In genomic region chr17:60473788-60474187, GRCh38 we compare ENCODE assay signal across 18 cellular contexts. TPM values are rescaled to one million over a fixed set of nuclear protein-coding genes. Genes with fewer than 3 reads are reported as not detected.
"Had no signal": no experiment of that assay in that cellular context is flagged by ENCODE, and none has a peak within 500 bp of the region (broad histone marks: within the 10 kb centered on the region; RNA-seq: fewer than 3 reads in every experiment).

No MANE protein-coding gene starts in this region.

- H3K27ac Mint-ChIP-seq: activated CD4-positive, alpha-beta T cell treated with anti-CD3 and anti-CD28 coated beads, Interleukin-2, amount 10 ng/mL, durations not matched to agents 24 days and 14 days; memory B cell; stimulated activated naive B cell treated with anti-CD40 and anti-IgM and Interleukin-4, amounts not matched to agents 10 μg/mL and 1 μg/mL and 100 μg/mL, for 72 hours; type B pancreatic cell had no signal

- H3K9me3 ChIP-seq: mucosa of descending colon, neutrophil had no signal

- H3K4me3 ChIP-seq: cardiac muscle cell, mucosa of descending colon had no signal

- H3K27ac ChIP-seq: cardiac muscle cell, neutrophil had no signal

- DNase-seq: activated CD4-positive, alpha-beta T cell treated with anti-CD3 and anti-CD28 coated beads, Interleukin-2, amount 10 ng/mL, durations not matched to agents 24 days and 14 days; activated CD4-positive, CD25-positive, alpha-beta regulatory T cell; activated naive CD4-positive, alpha-beta T cell treated with Interleukin-2 at 50 U/mL for 16 hours; erythroblast; foreskin melanocyte; kidney glomerular epithelial cell; left ventricle myocardium superior; mucosa of descending colon; naive thymus-derived CD8-positive, alpha-beta T cell; retina; stimulated activated CD4-positive, alpha-beta T cell treated with anti-CD3 and anti-CD28 coated beads, Interleukin-15, amount 100 ng/mL, for 24 hours; stimulated activated CD4-positive, alpha-beta T cell treated with anti-CD3 and anti-CD28 coated beads, Interleukin-4, amount 100 ng/mL, for 1 hour; stimulated activated naive B cell treated with anti-CD40 and anti-IgM and Interleukin-4, amounts not matched to agents 10 μg/mL and 1 μg/mL and 100 μg/mL, for 72 hours had no signal

- H3K9me3 Mint-ChIP-seq: naive thymus-derived CD8-positive, alpha-beta T cell; type B pancreatic cell had no signal

- H3K27me3 Mint-ChIP-seq: activated CD4-positive, alpha-beta T cell treated with anti-CD3 and anti-CD28 coated beads, Interleukin-2, amount 10 ng/mL, durations not matched to agents 24 days and 14 days; memory B cell; naive thymus-derived CD8-positive, alpha-beta T cell; stimulated activated naive B cell treated with anti-CD40 and anti-IgM and Interleukin-4, amounts not matched to agents 10 μg/mL and 1 μg/mL and 100 μg/mL, for 72 hours; type B pancreatic cell had no signal

- H3K27me3 ChIP-seq: cardiac muscle cell, neutrophil had no signal

- H3K4me3 Mint-ChIP-seq: activated CD4-positive, alpha-beta T cell treated with anti-CD3 and anti-CD28 coated beads, Interleukin-2, amount 10 ng/mL, durations not matched to agents 24 days and 14 days; memory B cell; naive thymus-derived CD8-positive, alpha-beta T cell; stimulated activated naive B cell treated with anti-CD40 and anti-IgM and Interleukin-4, amounts not matched to agents 10 μg/mL and 1 μg/mL and 100 μg/mL, for 72 hours; type B pancreatic cell had no signal

RNA-seq across cellular contexts. Expression of gene CHCT1, which starts 51.5 kb away (rescaled TPM):
- total RNA-seq: activated CD4-positive, alpha-beta T cell treated with anti-CD3 and anti-CD28 coated beads, Interleukin-2, amount 10 ng/mL, durations not matched to agents 24 days and 14 days; astrocyte; cardiac muscle cell; left ventricle myocardium superior; mucosa of descending colon; naive thymus-derived CD8-positive, alpha-beta T cell had no signal
- polyA plus RNA-seq: cardiac muscle cell; naive thymus-derived CD8-positive, alpha-beta T cell had no signal
